In genomic region chr3:51902361-51902760, GRCh38 we compare ENCODE assay signal across 20 cellular contexts. TPM values are rescaled to one million over a fixed set of nuclear protein-coding genes. Genes with fewer than 3 reads are reported as not detected.
A peak's percentile ranks its signal among the peaks of the same experiment; 100 is the strongest.
DNase-seq lines count a peak whose midpoint lies in the region; TF ChIP-seq lines count a peak whose summit lies in the region.
"Not testable (repeated sequence)": the region's sequence is repeated elsewhere in the genome, so short reads cannot be mapped to it uniquely, and the experiment has no call there.
"Had no signal": no experiment of that assay in that cellular context is flagged by ENCODE, and none has a peak within 500 bp of the region (broad histone marks: within the 10 kb centered on the region; RNA-seq: fewer than 3 reads in every experiment).

No MANE protein-coding gene starts in this region.

- not testable (repeated sequence) for H3K36me3 ChIP-seq in mesendoderm (ENCODE audit: control insufficient read depth, insufficient read depth, low read length)

- H3K79me2 ChIP-seq in mesendoderm (ENCODE audit: control insufficient read depth, insufficient read depth, low read length) = not testable (repeated sequence)

- DNase-seq in Caki2 (ENCODE audit: low read depth) (peak; percentile 56), HS-5 (ENCODE audit: low read depth) (peak; percentile 10), RKO (ENCODE audit: low spot score) (peak; percentile 66), epithelial cell of esophagus (ENCODE audit: low read depth) (peak; percentile 93), mesendoderm (peak; percentile 52)
- peak; percentile 74 for DNase-seq in activated CD4-positive, alpha-beta memory T cell treated with anti-CD3 and anti-CD28 coated beads for 36 hours
- peak; percentile 62 for DNase-seq in activated naive CD4-positive, alpha-beta T cell treated with Interleukin-2 at 50 U/mL for 16 hours
- DNase-seq in stimulated activated CD4-positive, alpha-beta T cell treated with anti-CD3 and anti-CD28 coated beads, TNF-alpha, amount 100 ng/mL, for 24 hours (ENCODE audit: low read depth in 3 of 3) = peak in 2 of 3 experiments; percentile 4 to 19

- CTCF ChIA-PET in activated CD4-positive, alpha-beta memory T cell treated with anti-CD3 and anti-CD28 coated beads for 36 hours (lab: Charles Lee) = not testable (repeated sequence)

- H2AK5ac ChIP-seq in mesendoderm (ENCODE audit: low read length) = not testable (repeated sequence)

- H3K27me3 Mint-ChIP-seq in activated CD4-positive, alpha-beta memory T cell treated with anti-CD3 and anti-CD28 coated beads for 36 hours = peaks cover 31% of the 10 kb centered on the region

- WGBS in mesendoderm (ENCODE audit: extremely low coverage, insufficient coverage, low lambda C conversion rate) = no CpG with 5 or more reads among the region's 7 CpGs

- H3K27ac ChIP-seq in mesendoderm (ENCODE audit: low read depth, low read length) = not testable (repeated sequence)

- H4K8ac ChIP-seq in mesendoderm (ENCODE audit: low read depth, low read length) = not testable (repeated sequence)

- H3K56ac ChIP-seq in mesendoderm (ENCODE audit: low read length) = not testable (repeated sequence)

- not testable (repeated sequence) for H4K5ac ChIP-seq in mesendoderm (ENCODE audit: low read length)

- H3K4me3 Mint-ChIP-seq in activated CD4-positive, alpha-beta memory T cell treated with anti-CD3 and anti-CD28 coated beads for 36 hours = not testable (repeated sequence)

- H2BK15ac ChIP-seq in mesendoderm (replicated peaks; ENCODE audit: low read depth) = not testable (repeated sequence)

- H3K27ac Mint-ChIP-seq in activated CD4-positive, alpha-beta memory T cell treated with anti-CD3 and anti-CD28 coated beads for 36 hours = not testable (repeated sequence)

- TF ChIP-seq CTCF in epithelial cell of esophagus (IDR thresholded peaks at IDR 0.05; ENCODE audit: insufficient read depth, low read depth, low read length, missing control alignments) = not testable (repeated sequence)

- H3K9ac ChIP-seq in mesendoderm (ENCODE audit: low read length) = not testable (repeated sequence)

- not testable (repeated sequence) for H3K9me3 Mint-ChIP-seq in activated CD4-positive, alpha-beta memory T cell treated with anti-CD3 and anti-CD28 coated beads for 36 hours

- H3K4me2 ChIP-seq in mesendoderm (ENCODE audit: low read length) = not testable (repeated sequence)

- in situ Hi-C loops in Caki2 (cut with HindIII; ENCODE audit: low pct_unique_long_range_greater_than_20kb, low sequenced_read_pairs) = not testable (repeated sequence)

- not testable (repeated sequence) for H3K79me1 ChIP-seq in mesendoderm (ENCODE audit: low read length)

- not testable (repeated sequence) for H3K36me3 Mint-ChIP-seq in activated CD4-positive, alpha-beta memory T cell treated with anti-CD3 and anti-CD28 coated beads for 36 hours

- peaks cover 19% of the 10 kb centered on the region for H3K4me1 Mint-ChIP-seq in activated CD4-positive, alpha-beta memory T cell treated with anti-CD3 and anti-CD28 coated beads for 36 hours (ENCODE audit: low read depth)

- not testable (repeated sequence) for H3K18ac ChIP-seq in mesendoderm (ENCODE audit: low read length)

- H3K27me3 ChIP-seq in mesendoderm (ENCODE audit: insufficient read depth, low read length, poor library complexity) = not testable (repeated sequence)

- H2BK120ac ChIP-seq in mesendoderm (ENCODE audit: low read depth, low read length) = not testable (repeated sequence)

- intact Hi-C loops in activated CD4-positive, alpha-beta memory T cell treated with anti-CD3 and anti-CD28 coated beads for 36 hours (cut with micrococcal nuclease) = not testable (repeated sequence)

- H3K4ac ChIP-seq in mesendoderm (ENCODE audit: low read depth, low read length) = not testable (repeated sequence)

- not testable (repeated sequence) for H3K4me1 ChIP-seq in mesendoderm (ENCODE audit: control insufficient read depth, low read depth, low read length)

- H3K4me3 ChIP-seq in epithelial cell of esophagus (ENCODE audit: low read length); mesendoderm (ENCODE audit: low read length): not testable (repeated sequence)

- H3K23ac ChIP-seq in mesendoderm (ENCODE audit: low read length) = not testable (repeated sequence)

- not testable (repeated sequence) for H2BK5ac ChIP-seq in mesendoderm (ENCODE audit: low read length)

- POLR2A ChIA-PET in activated CD4-positive, alpha-beta memory T cell treated with anti-CD3 and anti-CD28 coated beads for 36 hours (lab: Charles Lee) = not testable (repeated sequence)

RNA-seq across cellular contexts. Expression of gene IQCF1, which starts 0.8 kb away (rescaled TPM):
- not detected in 2 replicates for total RNA-seq in Caki2 (2014; rRNA removed; shearing (Covaris generic); ENCODE audit: low replicate concordance)
- total RNA-seq in activated CD4-positive, alpha-beta memory T cell treated with anti-CD3 and anti-CD28 coated beads for 36 hours = not detected
- polyA plus RNA-seq in mesendoderm (2013, experiment 1 of 2) = not detected
- not detected for polyA plus RNA-seq in mesendoderm (2013, experiment 2 of 2)
- total RNA-seq: activated CD4-positive, alpha-beta T cell treated with anti-CD3 and anti-CD28 coated beads, Interleukin-2, amount 10 ng/mL, durations not matched to agents 24 days and 14 days; adrenal gland; CD4-positive, alpha-beta T cell; chondrocyte; fibroblast of villous mesenchyme; heart left ventricle; HFFc6; lung microvascular endothelial cell; T-helper 17 cell had no signal
- polyA plus RNA-seq: adrenal gland, heart left ventricle, neural cell, ovary, SK-N-SH had no signal

RNA-seq across cellular contexts. Expression of gene IQCF5, which starts 27.0 kb away (rescaled TPM):
- total RNA-seq in Caki2 (2014; rRNA removed; shearing (Covaris generic); ENCODE audit: low replicate concordance) = not detected in 2 replicates
- total RNA-seq in activated CD4-positive, alpha-beta memory T cell treated with anti-CD3 and anti-CD28 coated beads for 36 hours = not detected
- polyA plus RNA-seq in mesendoderm (2013, experiment 1 of 2) = not detected
- polyA plus RNA-seq in mesendoderm (2013, experiment 2 of 2) = not detected
- total RNA-seq: activated CD4-positive, alpha-beta T cell treated with anti-CD3 and anti-CD28 coated beads, Interleukin-2, amount 10 ng/mL, durations not matched to agents 24 days and 14 days; adrenal gland; CD4-positive, alpha-beta T cell; chondrocyte; fibroblast of villous mesenchyme; heart left ventricle; HFFc6; lung microvascular endothelial cell; ovary; T-helper 17 cell had no signal
- polyA plus RNA-seq: adrenal gland, heart left ventricle, neural cell, ovary, SK-N-SH had no signal

RNA-seq across cellular contexts. Expression of gene RRP9, which starts 39.3 kb away (rescaled TPM):
- 28.9 and 34.6 TPM in 2 replicates for total RNA-seq in Caki2 (2014; rRNA removed; shearing (Covaris generic); ENCODE audit: low replicate concordance)
- total RNA-seq in activated CD4-positive, alpha-beta memory T cell treated with anti-CD3 and anti-CD28 coated beads for 36 hours = 10 to 100 TPM; 32.3 to 35.4 TPM
- polyA plus RNA-seq in mesendoderm (2013, experiment 1 of 2) = 41.3 TPM
- 41.6 TPM for polyA plus RNA-seq in mesendoderm (2013, experiment 2 of 2)

RNA-seq across cellular contexts. Expression of gene PARP3, which starts 39.8 kb away (rescaled TPM):
- 29.4 and 30.0 TPM in 2 replicates for total RNA-seq in Caki2 (2014; rRNA removed; shearing (Covaris generic); ENCODE audit: low replicate concordance)
- total RNA-seq in activated CD4-positive, alpha-beta memory T cell treated with anti-CD3 and anti-CD28 coated beads for 36 hours = 10 to 100 TPM; 12.1 to 13.4 TPM
- 1.1 TPM for polyA plus RNA-seq in mesendoderm (2013, experiment 1 of 2)
- 0.98 TPM for polyA plus RNA-seq in mesendoderm (2013, experiment 2 of 2)

RNA-seq across cellular contexts. Expression of gene IQCF2, which starts 40.9 kb away (rescaled TPM):
- total RNA-seq in Caki2 (2014; rRNA removed; shearing (Covaris generic); ENCODE audit: low replicate concordance) = not detected in 2 replicates
- not detected for total RNA-seq in activated CD4-positive, alpha-beta memory T cell treated with anti-CD3 and anti-CD28 coated beads for 36 hours
- not detected for polyA plus RNA-seq in mesendoderm (2013, experiment 1 of 2)
- polyA plus RNA-seq in mesendoderm (2013, experiment 2 of 2) = not detected
- total RNA-seq: activated CD4-positive, alpha-beta T cell treated with anti-CD3 and anti-CD28 coated beads, Interleukin-2, amount 10 ng/mL, durations not matched to agents 24 days and 14 days; adrenal gland; CD4-positive, alpha-beta T cell; chondrocyte; fibroblast of villous mesenchyme; heart left ventricle; HFFc6; lung microvascular endothelial cell; ovary; T-helper 17 cell had no signal
- polyA plus RNA-seq: adrenal gland, heart left ventricle, neural cell, ovary, SK-N-SH had no signal

Comparison
In these comparisons a context has a peak if more than half of its experiments do, and no peak if none do; other contexts are left out.
1. DNase-seq: peak in every context shown above with its lines; median percentile 93 in epithelial cell of esophagus; 74 in activated CD4-positive, alpha-beta memory T cell treated with anti-CD3 and anti-CD28 coated beads for 36 hours; 66 in RKO; 62 in activated naive CD4-positive, alpha-beta T cell treated with Interleukin-2 at 50 U/mL for 16 hours; 56 in Caki2; 52 in mesendoderm; 12 in stimulated activated CD4-positive, alpha-beta T cell treated with anti-CD3 and anti-CD28 coated beads, TNF-alpha, amount 100 ng/mL, for 24 hours; 10 in HS-5.